Comparison of ENCODE assay signal across 1 cellular context in genomic region chr1:92831762-92832536, GRCh38.
TF ChIP-seq lines count a peak whose summit lies in the region.

RPL5 (plus strand) TSS chr1:92832040; CDS start chr1:92832115, 75 bp downstream.

TF ChIP-seq in HepG2, 621 proteins besides CTCF, POLR2A, EP300 and RAD21 (continued from another document and continues in another):
- TF ChIP-seq ZNF597 (CRISPR knock-in tag; IDR thresholded peaks at IDR 0.05) (0 out of 2 replicates have a peak, but pooled peaks have one; percentile 65), ZNF121 (CRISPR knock-in tag; IDR thresholded peaks at IDR 0.05) (peak; percentile 48; the same call in 1 of the 2 replicates), YY1 (IDR thresholded peaks at IDR 0.05; ENCODE audit: insufficient read depth, insufficient replicate concordance, low read depth, low read length) (peak; percentile 89), TMF1 (CRISPR knock-in tag; IDR thresholded peaks at IDR 0.05; ENCODE audit: low read depth) (peak; percentile 77; the same call in 1 of the 2 replicates), CREB1 (IDR thresholded peaks at IDR 0.05) (peak; percentile 93), CREB1 (CRISPR knock-in tag; IDR thresholded peaks at IDR 0.05) (peak; percentile 98), ZNF614 (CRISPR knock-in tag; IDR thresholded peaks at IDR 0.05; ENCODE audit: borderline replicate concordance) (0 out of 2 replicates have a peak, but pooled peaks have one; percentile 88), ZSCAN9 (CRISPR knock-in tag; IDR thresholded peaks at IDR 0.05; ENCODE audit: borderline replicate concordance) (peak; percentile 94), ZNF276 (CRISPR knock-in tag; IDR thresholded peaks at IDR 0.05; ENCODE audit: low read depth) (0 out of 2 replicates have a peak, but pooled peaks have one; percentile 85), ZNF33A (CRISPR knock-in tag; IDR thresholded peaks at IDR 0.05; ENCODE audit: borderline replicate concordance) (no peak), ZBTB38 (CRISPR knock-in tag; IDR thresholded peaks at IDR 0.05) (peak; percentile 68; the same call in 1 of the 2 replicates), FOXO4 (CRISPR knock-in tag; conservative IDR thresholded peaks at IDR 0.05) (no peak), ZNF883 (CRISPR knock-in tag; IDR thresholded peaks at IDR 0.05; ENCODE audit: not compliant biosample characterization) (peak; percentile 98), NFIB (CRISPR knock-in tag; IDR thresholded peaks at IDR 0.05; ENCODE audit: borderline replicate concordance) (no peak), TFAP4 (IDR thresholded peaks at IDR 0.05; ENCODE audit: borderline replicate concordance, low read depth) (no peak), ZNF570 (CRISPR knock-in tag; IDR thresholded peaks at IDR 0.05; ENCODE audit: borderline replicate concordance) (peak; percentile 74; the same call in 1 of the 2 replicates), ZFP37 (CRISPR knock-in tag; IDR thresholded peaks at IDR 0.05; ENCODE audit: borderline replicate concordance) (peak; percentile 91), ISX (CRISPR knock-in tag; conservative IDR thresholded peaks at IDR 0.05) (no peak; the same call in 1 of the 2 replicates), ZSCAN25 (CRISPR knock-in tag; IDR thresholded peaks at IDR 0.05) (peak; percentile 86), ZNF678 (CRISPR knock-in tag; IDR thresholded peaks at IDR 0.05) (peak; percentile 70; the same call in 1 of the 2 replicates), GPN1 (CRISPR knock-in tag; IDR thresholded peaks at IDR 0.05; ENCODE audit: borderline replicate concordance) (no peak), NFKBIZ (CRISPR knock-in tag; IDR thresholded peaks at IDR 0.05) (peak; percentile 61), ZNF235 (CRISPR knock-in tag; IDR thresholded peaks at IDR 0.05; ENCODE audit: borderline replicate concordance) (peak; percentile 90), LCORL (IDR thresholded peaks at IDR 0.05) (no peak), LCORL (CRISPR knock-in tag; IDR thresholded peaks at IDR 0.05) (no peak; the same call in none of the 2 replicates), ZNF124 (CRISPR knock-in tag; IDR thresholded peaks at IDR 0.05) (peak; percentile 85), LRRFIP1 (CRISPR knock-in tag; conservative IDR thresholded peaks at IDR 0.05) (no peak), ZBTB7B (CRISPR knock-in tag; IDR thresholded peaks at IDR 0.05) (peak; percentile 71; the same call in 1 of the 2 replicates), ATAD3A (CRISPR knock-in tag; IDR thresholded peaks at IDR 0.05) (0 out of 2 replicates have a peak, but pooled peaks have one; percentile 26), ELF3 (CRISPR knock-in tag; IDR thresholded peaks at IDR 0.05) (peak; percentile 71), SALL2 (CRISPR knock-in tag; IDR thresholded peaks at IDR 0.05) (peak; percentile 96), ZNF253 (CRISPR knock-in tag; IDR thresholded peaks at IDR 0.05; ENCODE audit: borderline replicate concordance) (peak; percentile 95; the same call in 1 of the 2 replicates), ONECUT2 (CRISPR knock-in tag; IDR thresholded peaks at IDR 0.05) (0 out of 2 replicates have a peak, but pooled peaks have one; percentile 28), HOXA7 (CRISPR knock-in tag; IDR thresholded peaks at IDR 0.05) (no peak), SOX13 (IDR thresholded peaks at IDR 0.05) (peak; percentile 10; the same call in 1 of the 2 replicates), SOX13 (CRISPR knock-in tag; conservative IDR thresholded peaks at IDR 0.05 in 1 of 2, IDR thresholded peaks at IDR 0.05 in 1 of 2) (peak in 1 of 2 experiments; percentile 45; a peak in 1 of 4 replicates), BHLHE40 (IDR thresholded peaks at IDR 0.05; ENCODE audit: low read length) (peak; percentile 37; the same call in 1 of the 2 replicates), SMYD3 (CRISPR knock-in tag; IDR thresholded peaks at IDR 0.05) (0 out of 2 replicates have a peak, but pooled peaks have one; percentile 37), NCOA5 (CRISPR knock-in tag; IDR thresholded peaks at IDR 0.05) (no peak), CENPT (CRISPR knock-in tag; IDR thresholded peaks at IDR 0.05; ENCODE audit: low read depth) (peak; percentile 92), STAT5B (CRISPR knock-in tag; IDR thresholded peaks at IDR 0.05) (peak; percentile 79), RBM39 (IDR thresholded peaks at IDR 0.05; ENCODE audit: low read depth, low read length, poor library complexity, severe bottlenecking) (peak; percentile 99), ZNF256 (CRISPR knock-in tag; conservative IDR thresholded peaks at IDR 0.05) (peak; percentile 94), KLF12 (CRISPR knock-in tag; IDR thresholded peaks at IDR 0.05; ENCODE audit: borderline replicate concordance) (peak; percentile 83), ZNF12 (CRISPR knock-in tag; IDR thresholded peaks at IDR 0.05) (peak; percentile 65; the same call in 1 of the 2 replicates), ZHX1 (CRISPR knock-in tag; IDR thresholded peaks at IDR 0.05; ENCODE audit: low read depth) (peak; percentile 94), PBX3 (CRISPR knock-in tag; IDR thresholded peaks at IDR 0.05; ENCODE audit: borderline replicate concordance) (peak; percentile 63; the same call in 1 of the 2 replicates), TOE1 (CRISPR knock-in tag; IDR thresholded peaks at IDR 0.05) (peak; percentile 62; the same call in 1 of the 2 replicates), TCF7 (IDR thresholded peaks at IDR 0.05; ENCODE audit: low read depth) (no peak; the same call in 1 of the 2 replicates), NKX3-1 (CRISPR knock-in tag; IDR thresholded peaks at IDR 0.05) (peak; percentile 81), SAP130 (CRISPR knock-in tag; IDR thresholded peaks at IDR 0.05; ENCODE audit: low read depth) (peak; percentile 93), MTERF4 (CRISPR knock-in tag; IDR thresholded peaks at IDR 0.05) (peak; percentile 90), ZNF788 (CRISPR knock-in tag; IDR thresholded peaks at IDR 0.05; ENCODE audit: borderline replicate concordance) (peak; percentile 94; the same call in 1 of the 2 replicates), ATF3 (CRISPR knock-in tag; IDR thresholded peaks at IDR 0.05) (peak; percentile 63), TEAD2 (CRISPR knock-in tag; IDR thresholded peaks at IDR 0.05) (peak; percentile 75; the same call in 1 of the 2 replicates), EZH2 (conservative IDR thresholded peaks at IDR 0.05; ENCODE audit: low read depth, low read length) (no peak), TRIM22 (IDR thresholded peaks at IDR 0.05) (no peak)
